Comparison of ENCODE assay signal across 2 cellular contexts in genomic region chr17:61774724-61775123, GRCh38.
A peak's percentile ranks its signal among the peaks of the same experiment; 100 is the strongest.
TF ChIP-seq lines count a peak whose summit lies in the region.

No MANE protein-coding gene starts in this region.

TF ChIP-seq in IMR-90, 13 proteins besides CTCF, POLR2A, EP300 and RAD21:
- TF ChIP-seq MXI1 (IDR thresholded peaks at IDR 0.05; ENCODE audit: borderline replicate concordance, low read depth, low read length) (no peak), FOS (IDR thresholded peaks at IDR 0.05; ENCODE audit: low read depth, low read length) (no peak), SMC3 (IDR thresholded peaks at IDR 0.05; ENCODE audit: low read depth, low read length) (no peak), RFX5 (IDR thresholded peaks at IDR 0.05; ENCODE audit: low read depth, low read length) (no peak), BHLHE40 (IDR thresholded peaks at IDR 0.05; ENCODE audit: low read depth, low read length) (no peak), MAFK (IDR thresholded peaks at IDR 0.05; ENCODE audit: low read depth, low read length) (no peak), NFE2L2 (IDR thresholded peaks at IDR 0.05; ENCODE audit: low read depth, low read length) (no peak), CEBPB (IDR thresholded peaks at IDR 0.05; ENCODE audit: low read depth, low read length) (no peak), MAZ (IDR thresholded peaks at IDR 0.05; ENCODE audit: borderline replicate concordance, low read depth, low read length) (no peak), RCOR1 (IDR thresholded peaks at IDR 0.05; ENCODE audit: insufficient replicate concordance, low read length) (no peak), ELK1 (IDR thresholded peaks at IDR 0.05; ENCODE audit: borderline replicate concordance, low read depth, low read length) (no peak), USF2 (IDR thresholded peaks at IDR 0.05; ENCODE audit: low read depth, low read length) (no peak), CHD1 (IDR thresholded peaks at IDR 0.05; ENCODE audit: low read depth, low read length) (no peak)
TF ChIP-seq in IMR-90: peak in this region for 0.

TF ChIP-seq in GM12878, 131 proteins besides CTCF, POLR2A, EP300 and RAD21:
- TF ChIP-seq IRF5 (IDR thresholded peaks at IDR 0.05; ENCODE audit: borderline replicate concordance), result no peak
- no peak for TF ChIP-seq MLLT1 (IDR thresholded peaks at IDR 0.05)
- peak in 1 of 2 experiments; percentile 89; a peak in 1 of 4 replicates for TF ChIP-seq ETV6 (conservative IDR thresholded peaks at IDR 0.05 in 1 of 2, IDR thresholded peaks at IDR 0.05 in 1 of 2; ENCODE audit: borderline replicate concordance in 1 of 2, low read depth in 1 of 2)
- no peak for TF ChIP-seq SKIL (IDR thresholded peaks at IDR 0.05; ENCODE audit: low read depth, poor library complexity, severe bottlenecking)
- TF ChIP-seq HDGF (IDR thresholded peaks at IDR 0.05), result no peak
- peak; percentile 91 for TF ChIP-seq NFXL1 (IDR thresholded peaks at IDR 0.05; ENCODE audit: borderline replicate concordance)
